Comparison of ENCODE assay signal across 27 cellular contexts in the genomic region with DNA sequence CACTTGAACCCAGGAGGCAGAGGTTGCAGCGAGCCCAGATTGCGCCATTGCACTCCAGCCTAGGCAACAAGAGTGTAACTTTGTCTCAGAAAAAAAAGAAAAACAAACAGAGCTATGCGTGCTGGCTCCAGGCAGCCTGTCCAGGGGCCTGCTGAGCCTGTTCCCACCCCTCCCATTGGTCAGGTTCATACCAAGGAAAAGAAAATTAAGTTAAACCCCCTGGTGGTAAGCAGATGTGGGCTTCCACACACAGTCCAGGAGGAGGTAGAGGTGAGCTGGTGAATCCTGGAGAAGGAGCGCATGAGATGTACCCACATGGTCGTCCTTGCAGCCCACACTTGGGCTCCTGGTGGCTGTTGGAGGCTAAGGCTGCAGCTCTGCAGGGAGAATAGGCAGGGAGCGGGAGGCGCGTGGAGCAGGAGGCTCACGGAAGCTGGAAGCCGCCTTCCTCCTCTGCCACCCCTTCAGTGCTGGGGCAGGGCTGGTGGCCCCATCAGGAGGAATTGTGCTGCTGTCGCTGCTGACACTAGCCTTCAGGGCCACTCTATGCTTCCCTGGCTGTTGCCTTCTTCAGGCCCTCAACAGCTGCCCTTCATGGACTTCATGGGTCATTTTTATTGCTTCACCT.
"Had no signal": no experiment of that assay in that cellular context is flagged by ENCODE, and none has a peak within 500 bp of the region (broad histone marks: within the 10 kb centered on the region; RNA-seq: fewer than 3 reads in every experiment).

No MANE protein-coding gene starts in this region.

- H3K9me3 Mint-ChIP-seq: activated naive CD4-positive, alpha-beta T cell treated with anti-CD3 and anti-CD28 coated beads, Interleukin-2, amount 10 ng/mL, durations not matched to agents 7 days and 5 days; activated naive CD8-positive, alpha-beta T cell treated with anti-CD3 and anti-CD28 coated beads, Interleukin-2, amount 10 ng/mL, durations not matched to agents 7 days and 5 days; activated T-cell treated with anti-CD3 and anti-CD28 coated beads, Interleukin-2, amount 50 U/mL, for 72 hours; effector memory CD8-positive, alpha-beta T cell; mesothelial cell of epicardium; naive B cell; stimulated activated memory B cell treated with anti-CD40 and anti-IgM and Interleukin-4, amounts not matched to agents 10 μg/mL and 1 μg/mL and 100 μg/mL, for 72 hours had no signal

- ATAC-seq: activated CD4-positive, alpha-beta T cell treated with anti-CD3 and anti-CD28 coated beads for 36 hours; activated T-cell treated with anti-CD3 and anti-CD28 coated beads, Interleukin-2, amount 50 U/mL, for 72 hours; effector memory CD8-positive, alpha-beta T cell; gastrocnemius medialis; left ventricle myocardium superior; sciatic nerve; stimulated activated memory B cell treated with anti-CD40 and anti-IgM and Interleukin-4, amounts not matched to agents 10 μg/mL and 1 μg/mL and 100 μg/mL, for 72 hours had no signal

- H3K27me3 ChIP-seq: ascending aorta, brain microvascular endothelial cell, gastrocnemius medialis, ovary, tibial nerve had no signal

- H3K9me3 ChIP-seq: ascending aorta, gastrocnemius medialis, ovary, prostate gland, tibial nerve had no signal

- H3K27ac Mint-ChIP-seq: activated CD4-positive, alpha-beta T cell treated with anti-CD3 and anti-CD28 coated beads for 36 hours; activated naive CD4-positive, alpha-beta T cell treated with anti-CD3 and anti-CD28 coated beads, Interleukin-2, amount 10 ng/mL, durations not matched to agents 7 days and 5 days; activated naive CD8-positive, alpha-beta T cell treated with anti-CD3 and anti-CD28 coated beads, Interleukin-2, amount 10 ng/mL, durations not matched to agents 7 days and 5 days; activated T-cell treated with anti-CD3 and anti-CD28 coated beads, Interleukin-2, amount 50 U/mL, for 72 hours; effector memory CD8-positive, alpha-beta T cell; mesothelial cell of epicardium; stimulated activated memory B cell treated with anti-CD40 and anti-IgM and Interleukin-4, amounts not matched to agents 10 μg/mL and 1 μg/mL and 100 μg/mL, for 72 hours had no signal

- DNase-seq: activated CD4-positive, alpha-beta T cell treated with anti-CD3 and anti-CD28 coated beads for 36 hours; activated CD4-positive, alpha-beta T cell treated with anti-CD3 and anti-CD28 coated beads, Interleukin-2, amount 50 U/mL, for 4 hours; activated CD4-positive, CD25-positive, alpha-beta regulatory T cell; activated naive CD4-positive, alpha-beta T cell treated with anti-CD3 and anti-CD28 coated beads, Interleukin-2, amount 10 ng/mL, durations not matched to agents 7 days and 5 days; activated naive CD8-positive, alpha-beta T cell treated with anti-CD3 and anti-CD28 coated beads, Interleukin-2, amount 10 ng/mL, durations not matched to agents 7 days and 5 days; activated T-cell treated with anti-CD3 and anti-CD28 coated beads for 4 hours; activated T-cell treated with anti-CD3 and anti-CD28 coated beads, Interleukin-2, amount 50 U/mL, for 72 hours; brain microvascular endothelial cell; effector memory CD8-positive, alpha-beta T cell; erythroblast; gastrocnemius medialis; glutamatergic neuron; islet precursor cell; left ventricle myocardium superior; mammary epithelial cell; naive B cell; ovary; retina; stimulated activated CD4-positive, alpha-beta T cell treated with anti-CD3 and anti-CD28 coated beads, Interleukin-4, amount 100 ng/mL, for 24 hours had no signal

- H3K4me1 ChIP-seq: ascending aorta, gastrocnemius medialis, prostate gland, tibial nerve had no signal

- H3K36me3 ChIP-seq: ovary, prostate gland had no signal

- H3K4me3 Mint-ChIP-seq: activated CD4-positive, alpha-beta T cell treated with anti-CD3 and anti-CD28 coated beads for 36 hours; activated naive CD4-positive, alpha-beta T cell treated with anti-CD3 and anti-CD28 coated beads, Interleukin-2, amount 10 ng/mL, durations not matched to agents 7 days and 5 days; activated naive CD8-positive, alpha-beta T cell treated with anti-CD3 and anti-CD28 coated beads, Interleukin-2, amount 10 ng/mL, durations not matched to agents 7 days and 5 days; activated T-cell treated with anti-CD3 and anti-CD28 coated beads, Interleukin-2, amount 50 U/mL, for 72 hours; effector memory CD8-positive, alpha-beta T cell; mesothelial cell of epicardium; stimulated activated memory B cell treated with anti-CD40 and anti-IgM and Interleukin-4, amounts not matched to agents 10 μg/mL and 1 μg/mL and 100 μg/mL, for 72 hours had no signal

- H3K4me1 Mint-ChIP-seq: activated CD4-positive, alpha-beta T cell treated with anti-CD3 and anti-CD28 coated beads for 36 hours; activated naive CD4-positive, alpha-beta T cell treated with anti-CD3 and anti-CD28 coated beads, Interleukin-2, amount 10 ng/mL, durations not matched to agents 7 days and 5 days; mesothelial cell of epicardium; stimulated activated memory B cell treated with anti-CD40 and anti-IgM and Interleukin-4, amounts not matched to agents 10 μg/mL and 1 μg/mL and 100 μg/mL, for 72 hours had no signal

- H3K4me3 ChIP-seq: ascending aorta, coronary artery, gastrocnemius medialis, ovary, prostate gland, skin epidermis, tibial nerve had no signal

- H3K27ac ChIP-seq: ascending aorta, brain microvascular endothelial cell, coronary artery, gastrocnemius medialis, ovary, prostate gland, skin epidermis, tibial nerve had no signal
